ENCODE assay signal across 26 cellular contexts in genomic region chr11:22273781-22274180, GRCh38.
"Had no signal": no experiment of that assay in that cellular context is flagged by ENCODE, and none has a peak within 500 bp of the region (broad histone marks: within the 10 kb centered on the region; RNA-seq: fewer than 3 reads in every experiment).

No MANE protein-coding gene starts in this region.

- DNase-seq: colonic mucosa; cortex of kidney; dermis blood vessel endothelial cell; dorsolateral prefrontal cortex; effector CD4-positive, alpha-beta T cell; effector CD8-positive, alpha-beta T cell; effector memory CD4-positive, alpha-beta T cell; effector memory CD8-positive, alpha-beta T cell; endodermal cell; erythroblast; esophagus squamous epithelium; foreskin fibroblast; foreskin keratinocyte; foreskin melanocyte; gastrocnemius medialis; glutamatergic neuron; head of caudate nucleus; heart left ventricle; heart right ventricle had no signal

- ATAC-seq: effector memory CD8-positive, alpha-beta T cell; esophagus mucosa; foreskin keratinocyte; gastrocnemius medialis; gastroesophageal sphincter; heart left ventricle; heart right ventricle had no signal

- H3K9me3 Mint-ChIP-seq: dendritic cell treated with granulocyte-macrophage colony-stimulating factor and Interleukin-4, amounts not matched to agents 40 ng/mL and 50 ng/mL, for 4 days; endodermal cell had no signal

- H3K4me3 Mint-ChIP-seq: dendritic cell treated with granulocyte-macrophage colony-stimulating factor and Interleukin-4, amounts not matched to agents 40 ng/mL and 50 ng/mL, for 4 days; effector memory CD8-positive, alpha-beta T cell; endodermal cell had no signal

- H3K4me3 ChIP-seq: colonic mucosa, coronary artery, dorsolateral prefrontal cortex, esophagus muscularis mucosa, esophagus squamous epithelium, gastrocnemius medialis, gastroesophageal sphincter, heart left ventricle, heart right ventricle, hepatocyte had no signal

- H3K27ac Mint-ChIP-seq: dendritic cell treated with granulocyte-macrophage colony-stimulating factor and Interleukin-4, amounts not matched to agents 40 ng/mL and 50 ng/mL, for 4 days; effector memory CD8-positive, alpha-beta T cell; endodermal cell had no signal

- H3K4me1 ChIP-seq: colonic mucosa, esophagus muscularis mucosa, esophagus squamous epithelium, foreskin keratinocyte, gastrocnemius medialis, gastroesophageal sphincter, heart left ventricle had no signal

- H3K4me2 ChIP-seq: hepatocyte had no signal

- H3K27me3 ChIP-seq: colonic mucosa, dorsolateral prefrontal cortex, esophagus muscularis mucosa, esophagus squamous epithelium, foreskin keratinocyte, gastrocnemius medialis, gastroesophageal sphincter, heart left ventricle, heart right ventricle, hepatocyte had no signal

- H3K9me3 ChIP-seq: colonic mucosa, esophagus muscularis mucosa, esophagus squamous epithelium, gastrocnemius medialis, gastroesophageal sphincter, heart left ventricle, heart right ventricle had no signal

- H3K36me3 ChIP-seq: colonic mucosa, esophagus squamous epithelium had no signal

- H3K79me2 ChIP-seq: hepatocyte had no signal

- H3K27me3 Mint-ChIP-seq: dendritic cell treated with granulocyte-macrophage colony-stimulating factor and Interleukin-4, amounts not matched to agents 40 ng/mL and 50 ng/mL, for 4 days; effector memory CD8-positive, alpha-beta T cell had no signal

- H3K27ac ChIP-seq: colonic mucosa, coronary artery, dorsolateral prefrontal cortex, epithelial cell of prostate, esophagus muscularis mucosa, esophagus squamous epithelium, foreskin keratinocyte, gastrocnemius medialis, gastroesophageal sphincter, heart left ventricle, heart right ventricle, hepatocyte had no signal

- H2AFZ ChIP-seq: hepatocyte had no signal
